ENCODE assay signal across 23 cellular contexts in genomic region chr6:25754508-25754907, GRCh38. TPM values are rescaled to one million over a fixed set of nuclear protein-coding genes. Genes with fewer than 3 reads are reported as not detected.
DNase-seq lines count a peak whose midpoint lies in the region; ATAC-seq, FAIRE-seq and TF ChIP-seq lines count a peak whose summit lies in the region.
"Had no signal": no experiment of that assay in that cellular context is flagged by ENCODE, and none has a peak within 500 bp of the region (broad histone marks: within the 10 kb centered on the region; RNA-seq: fewer than 3 reads in every experiment).

TSS of gene SLC17A4 (plus strand) at chr6:25754742. CDS start at chr6:25761963, 7,221 bp downstream.

- no peaks in the 10 kb centered on the region for H3K36me3 ChIP-seq in liver (ENCODE audit: control insufficient read depth in 4 of 4, insufficient read depth in 3 of 4, low read depth in 1 of 4, low read length in 3 of 4)
- no peaks in the 10 kb centered on the region for H3K36me3 ChIP-seq in HepG2 (replicated peaks in 1 of 2; ENCODE audit: control insufficient read depth in 1 of 2, insufficient read depth in 2 of 2, low read length in 2 of 2)
- no peaks in the 10 kb centered on the region for H3K36me3 ChIP-seq in right lobe of liver
- no peaks in the 10 kb centered on the region for H3K36me3 ChIP-seq in rectal smooth muscle tissue (ENCODE audit: control insufficient read depth, insufficient read depth, low read length)
- H3K36me3 ChIP-seq: HAP-1 had no signal

- no peaks in the 10 kb centered on the region for H4K20me1 ChIP-seq in HepG2 (ENCODE audit: insufficient read depth, low read length)

- no TSS peak for BruUV-seq in HepG2 (replicated peaks; lab: Mats Ljungman, UMichigan)

- H3K9ac ChIP-seq in liver (ENCODE audit: low read depth in 1 of 2, low read length in 2 of 2) (peak within 1 kb of the TSS in 1 of 2 donors; percentile 68), HepG2 (ENCODE audit: insufficient read depth, low read depth, low read length) (no peak within 1 kb of the TSS), rectal smooth muscle tissue (ENCODE audit: low read length) (no peak within 1 kb of the TSS)

- DNase-seq in HepG2 (ENCODE audit: low spot score) = no peak
- no peak for DNase-seq in right lobe of liver
- DNase-seq in SKM-1 (lab: John Stamatoyannopoulos, UW; ENCODE audit: unreplicated experiment) = no peak
- DNase-seq in midbrain (lab: John Stamatoyannopoulos, UW) = no peak
- DNase-seq: 8988T; DMS79 treated with DMSO at 0.1 percent for 48 hours; Kasumi-1; MM.1S; NCI-H1092; NCI-H2081 treated with DMSO at 0.1 percent for 48 hours; NCI-H510A; NCI-H748 treated with DMSO at 0.1 percent for 48 hours; NK-92 treated with Interleukin-12 subunit alpha and Interleukin-12 subunit beta, amount 100 ng/mL, for 24 hours had no signal

- H3K4me3 ChIP-seq in liver (ENCODE audit: low read depth in 1 of 3, low read length in 3 of 3) (peak within 1 kb of the TSS; percentile 54 to 69 (median 68)), HepG2 (replicated peaks in 1 of 3; ENCODE audit: insufficient read depth in 1 of 3, low read depth in 2 of 3, low read length in 3 of 3) (no peak within 1 kb of the TSS), right lobe of liver (peak within 1 kb of the TSS; percentile 44 to 54 (median 49)), rectal smooth muscle tissue (ENCODE audit: low read length) (peak within 1 kb of the TSS; percentile 53)
- H3K4me3 ChIP-seq: HAP-1 had no signal

- POLR2A ChIA-PET in HepG2 (lab: Yijun Ruan, JAX) = no interaction called here

- H3K27ac ChIP-seq in liver (ENCODE audit: low read depth in 1 of 2, low read length in 2 of 2) (peak within 1 kb of the TSS; percentile 74 to 83), HepG2 (ENCODE audit: extremely low read length, insufficient read depth, low read length) (no peak within 1 kb of the TSS), right lobe of liver (peak within 1 kb of the TSS; percentile 82 to 92 (median 89)), rectal smooth muscle tissue (ENCODE audit: low read depth, low read length) (no peak within 1 kb of the TSS)

- TF ChIP-seq POLR2A in HepG2 (IDR thresholded peaks at IDR 0.05; ENCODE audit: insufficient read depth in 1 of 2, low read depth in 2 of 2, low read length in 2 of 2) (no peak), right lobe of liver (IDR thresholded peaks at IDR 0.05) (peak; percentile 53)

- in situ Hi-C loops in HepG2 (cut with HindIII; ENCODE audit: extremely low pct_ligation_motif_present, low pct_unique_long_range_greater_than_20kb) = no loop called here

- ATAC-seq in HepG2 = no peak
- peak; percentile 27 to 58 (median 32) for ATAC-seq in right lobe of liver
- ATAC-seq in HG02840 (IDR thresholded peaks at IDR 0.05; ENCODE audit: low FRiP score, unreplicated experiment) = no peak
- ATAC-seq in GM21825 (IDR thresholded peaks at IDR 0.05; ENCODE audit: unreplicated experiment) = no peak
- ATAC-seq: Right ventricle myocardium inferior had no signal

- intact Hi-C loops in HepG2 (cut with micrococcal nuclease; ENCODE audit: unreplicated experiment) = no loop called here
- intact Hi-C loops in right lobe of liver (cut with DNase I) = no loop called here

- no peaks in the 10 kb centered on the region for H3K9me3 ChIP-seq in liver (ENCODE audit: control insufficient read depth in 4 of 4, low read length in 3 of 4)
- no peaks in the 10 kb centered on the region for H3K9me3 ChIP-seq in HepG2 (ENCODE audit: low read length)
- H3K9me3 ChIP-seq in right lobe of liver = no peaks in the 10 kb centered on the region
- H3K9me3 ChIP-seq: HAP-1 had no signal

- H2AFZ ChIP-seq in HepG2 (ENCODE audit: low read length) = no peak within 1 kb of the TSS

- TF ChIP-seq RAD21 in liver (IDR thresholded peaks at IDR 0.05) (no peak), HepG2 (CRISPR knock-in tag; IDR thresholded peaks at IDR 0.05) (no peak)

- H3K27me3 ChIP-seq in liver (ENCODE audit: control insufficient read depth in 4 of 4, insufficient read depth in 4 of 4, low read length in 3 of 4) (no peaks in the 10 kb centered on the region), HepG2 (ENCODE audit: control insufficient read depth in 1 of 2, insufficient read depth in 2 of 2, low read length in 2 of 2) (peaks cover 0 to 8% of the 10 kb centered on the region in 2 experiments; a peak in 1 of 5 replicates), right lobe of liver (no peaks in the 10 kb centered on the region), rectal smooth muscle tissue (ENCODE audit: control insufficient read depth, insufficient read depth, low read length) (no peaks in the 10 kb centered on the region)

- H3K4me1 ChIP-seq in liver (ENCODE audit: control insufficient read depth in 4 of 4, insufficient read depth in 4 of 4, low read length in 3 of 4) (peaks cover 6 to 40% (median 28%) of the 10 kb centered on the region in 4 donors), HepG2 (ENCODE audit: insufficient read depth, low read length) (peaks cover 76% of the 10 kb centered on the region), right lobe of liver (peaks cover 0 to 35% (median 2%) of the 10 kb centered on the region in 4 donors), rectal smooth muscle tissue (ENCODE audit: control insufficient read depth, insufficient read depth, low read length) (no peaks in the 10 kb centered on the region)
- H3K4me1 ChIP-seq: HAP-1 had no signal

- no peak for FAIRE-seq in HepG2 (lab: Jason Lieb, UNC)
- FAIRE-seq: RCC 7860 had no signal

- TF ChIP-seq CTCF in liver (IDR thresholded peaks at IDR 0.05; ENCODE audit: low read depth, low read length, missing input control) = no peak
- TF ChIP-seq CTCF in HepG2 (CRISPR knock-in tag; IDR thresholded peaks at IDR 0.05) = no peak
- TF ChIP-seq CTCF in right lobe of liver (IDR thresholded peaks at IDR 0.05) = no peak

- CTCF ChIA-PET in HepG2 (lab: Yijun Ruan, JAX; ENCODE audit: low intra/inter-chr PET ratio, low total read pairs) = no interaction called here

- TF ChIP-seq EP300 in HepG2 (IDR thresholded peaks at IDR 0.05; ENCODE audit: low read depth in 2 of 2, low read length in 2 of 2) (no peak), HepG2 (CRISPR knock-in tag; IDR thresholded peaks at IDR 0.05; ENCODE audit: borderline replicate concordance) (no peak)

- no peaks in the 10 kb centered on the region for H3K79me2 ChIP-seq in HepG2 (ENCODE audit: insufficient read depth, low read length)

- no peak within 1 kb of the TSS for H3K4me2 ChIP-seq in HepG2 (ENCODE audit: low read depth, low read length)

TF ChIP-seq in liver, 16 proteins besides CTCF, POLR2A, EP300 and RAD21 (continues in another document):
- TF ChIP-seq YY1 (IDR thresholded peaks at IDR 0.05) = no peak
- TF ChIP-seq SP1 (IDR thresholded peaks at IDR 0.05) = no peak
- peak; percentile 72 for TF ChIP-seq TAF1 (conservative IDR thresholded peaks at IDR 0.05)
- peak; percentile 30 to 34 for TF ChIP-seq HNF4A (conservative IDR thresholded peaks at IDR 0.05)
- TF ChIP-seq JUND (IDR thresholded peaks at IDR 0.05) = peak in 1 of 2 donors; percentile 22

TF ChIP-seq in HepG2, 621 proteins besides CTCF, POLR2A, EP300 and RAD21 (continues in another document):
- no peak for TF ChIP-seq KMT2A (CRISPR knock-in tag; IDR thresholded peaks at IDR 0.05)
- TF ChIP-seq SRY (CRISPR knock-in tag; IDR thresholded peaks at IDR 0.05) = no peak
- TF ChIP-seq HNRNPK (IDR thresholded peaks at IDR 0.05; ENCODE audit: low read depth, low read length, poor library complexity, severe bottlenecking) = no peak
- no peak for TF ChIP-seq FOXP1 (IDR thresholded peaks at IDR 0.05)
- TF ChIP-seq FOXP1 (CRISPR knock-in tag; IDR thresholded peaks at IDR 0.05) = no peak
- no peak for TF ChIP-seq ZFP36L1 (CRISPR knock-in tag; IDR thresholded peaks at IDR 0.05)
- TF ChIP-seq ZBTB43 (CRISPR knock-in tag; conservative IDR thresholded peaks at IDR 0.05) = no peak

RNA-seq across cellular contexts. Expression of gene SLC17A4, which starts in this region (rescaled TPM):
- total RNA-seq in liver (10 to 100 TPM in 1 of 2 donors, 1 to 10 TPM in 1; 4.6 to 27.3 TPM), HepG2 (2016; rRNA removed; fragmentation: Illumina TruSeq; extraction: Trizol) (0.07 TPM in 2 replicates), right lobe of liver (10 to 100 TPM in 4 of 6 experiments, 1 to 10 TPM in 2; 6.8 to 23.7 (median 19.5) TPM)
- polyA plus RNA-seq in liver (10 to 100 TPM in 1 of 2 donors, 1 to 10 TPM in 1; 4.4 to 12.1 TPM), HepG2 (2011; rRNA removed) (0.04 TPM in 1 of 2 replicates, not detected in the other)
- not detected in 2 replicates for total RNA-seq in HepG2 (2016; cell fraction: cytosol; rRNA removed; fragmentation: Illumina TruSeq; extraction: Trizol; ENCODE audit: low read depth)
- total RNA-seq in HepG2 (2016; cell fraction: insoluble cytoplasmic fraction; rRNA removed; fragmentation: Illumina TruSeq; extraction: Trizol) = not detected in 2 replicates
- total RNA-seq in HepG2 (2016; cell fraction: membrane; rRNA removed; fragmentation: Illumina TruSeq; extraction: Trizol) = not detected in 2 replicates
- total RNA-seq in HepG2 (2016; cell fraction: nucleus; rRNA removed; fragmentation: Illumina TruSeq; extraction: Trizol) = 0.16 and 0.22 TPM in 2 replicates
- polyA plus RNA-seq in HepG2 (2011; cell fraction: cytosol; rRNA removed) = not detected in 2 replicates
- 0.05 and 0.10 TPM in 2 replicates for polyA plus RNA-seq in HepG2 (2011; cell fraction: nucleus; rRNA removed)
- 0.08 and 0.56 TPM in 2 replicates for polyA plus RNA-seq in HepG2 (2012)
- polyA plus RNA-seq in HepG2 (2016; cell fraction: cytosol; fragmentation: Illumina TruSeq; extraction: Trizol; ENCODE audit: low read depth) = not detected in 2 replicates
- not detected in 2 replicates for polyA plus RNA-seq in HepG2 (2016; cell fraction: insoluble cytoplasmic fraction; fragmentation: Illumina TruSeq; extraction: Trizol; ENCODE audit: low read depth)
- polyA plus RNA-seq in HepG2 (2016; cell fraction: membrane; fragmentation: Illumina TruSeq; extraction: Trizol; ENCODE audit: low read depth) = not detected in 2 replicates
- polyA plus RNA-seq in HepG2 (2016; cell fraction: nucleus; fragmentation: Illumina TruSeq; extraction: Trizol; ENCODE audit: insufficient read depth, low read depth) = 0.40 and 0.76 TPM in 2 replicates
- polyA minus RNA-seq in HepG2 (2011; rRNA and poly(A)+ RNA removed; ENCODE audit: low replicate concordance) = 0.14 TPM in 1 of 2 replicates, not detected in the other
- not detected in 2 replicates for polyA minus RNA-seq in HepG2 (2011; cell fraction: cytosol; rRNA and poly(A)+ RNA removed)
- 0.25 and 0.26 TPM in 2 replicates for polyA minus RNA-seq in HepG2 (2011; cell fraction: nucleus; rRNA and poly(A)+ RNA removed)
- total RNA-seq: HT1080, Right ventricle myocardium inferior had no signal
- polyA plus RNA-seq: AG04450, CD14-positive monocyte had no signal

Comparison
In these comparisons a context has a peak if more than half of its experiments do, and no peak if none do; other contexts are left out.
1. RNA of gene SLC17A4 (total RNA-seq): 4.6 to 27.3 TPM in liver and 6.8 to 23.7 TPM in right lobe of liver; 0.07 to 0.22 TPM in HepG2; every median in the first group is over 4 times any median in the second.
2. H3K27ac ChIP-seq: peak in liver (2 of 2) and right lobe of liver (3 of 3); none in HepG2 (single experiment) and rectal smooth muscle tissue (single experiment).
3. H3K4me3 ChIP-seq: peak in liver (3 of 3), right lobe of liver (3 of 3) and rectal smooth muscle tissue (single experiment); none in HepG2 (0 of 3).
4. ATAC-seq: peak in right lobe of liver (4 of 4); none in HepG2 (single experiment), HG02840 (single experiment) and GM21825 (single experiment).